ENCODE assay signal across 27 cellular contexts in genomic region chr2:70986499-70987189, GRCh38. TPM values are rescaled to one million over a fixed set of nuclear protein-coding genes. Genes with fewer than 3 reads are reported as not detected.
A peak's percentile ranks its signal among the peaks of the same experiment; 100 is the strongest.
DNase-seq lines count a peak whose midpoint lies in the region; ATAC-seq and TF ChIP-seq lines count a peak whose summit lies in the region.
"Had no signal": no experiment of that assay in that cellular context is flagged by ENCODE, and none has a peak within 500 bp of the region (broad histone marks: within the 10 kb centered on the region; RNA-seq: fewer than 3 reads in every experiment).

No MANE protein-coding gene starts in this region.

- no peak for ATAC-seq in left lobe of liver
- ATAC-seq: heart left ventricle, SK-N-SH treated with all-trans-retinoic acid at 6 μM for 48 hours, WTC11 had no signal

- H3K27ac Mint-ChIP-seq in activated T-cell treated with anti-CD3 and anti-CD28 coated beads, Interleukin-2, amount 50 U/mL, for 24 hours, result no peak overlapping the region
- no peak overlapping the region for H3K27ac Mint-ChIP-seq in activated CD4-positive, alpha-beta memory T cell treated with anti-CD3 and anti-CD28 coated beads for 36 hours
- H3K27ac Mint-ChIP-seq in type B pancreatic cell, result no peak overlapping the region
- H3K27ac Mint-ChIP-seq: progenitor cell of endocrine pancreas, WTC11 had no signal

- intact Hi-C loops in activated CD4-positive, alpha-beta memory T cell treated with anti-CD3 and anti-CD28 coated beads for 36 hours (cut with micrococcal nuclease), result loop anchor here (10.0 kb wide), 1 partner anchor 692 kb away; the partner anchor contains the start of gene SNRPG

- H3K27me3 ChIP-seq in BE2C (no peaks in the 10 kb centered on the region), MG63 (no peaks in the 10 kb centered on the region)
- H3K27me3 ChIP-seq: BLaER1 treated with 17β-estradiol and CSF1 and Interleukin-3, amounts not matched to agents 10 nM and 100 nM; heart left ventricle; tibial artery had no signal

- H3K36me3 Mint-ChIP-seq in activated T-cell treated with anti-CD3 and anti-CD28 coated beads, Interleukin-2, amount 50 U/mL, for 24 hours (ENCODE audit: low read depth), result peaks cover 83% of the 10 kb centered on the region
- H3K36me3 Mint-ChIP-seq in activated CD4-positive, alpha-beta memory T cell treated with anti-CD3 and anti-CD28 coated beads for 36 hours, result peaks cover 15% of the 10 kb centered on the region
- peaks cover 15% of the 10 kb centered on the region for H3K36me3 Mint-ChIP-seq in type B pancreatic cell

- no peaks in the 10 kb centered on the region for H3K9me3 Mint-ChIP-seq in activated T-cell treated with anti-CD3 and anti-CD28 coated beads, Interleukin-2, amount 50 U/mL, for 24 hours
- H3K9me3 Mint-ChIP-seq in activated CD4-positive, alpha-beta memory T cell treated with anti-CD3 and anti-CD28 coated beads for 36 hours, result no peaks in the 10 kb centered on the region
- no peaks in the 10 kb centered on the region for H3K9me3 Mint-ChIP-seq in type B pancreatic cell
- H3K9me3 Mint-ChIP-seq: WTC11 had no signal

- H3K4me3 Mint-ChIP-seq in activated T-cell treated with anti-CD3 and anti-CD28 coated beads, Interleukin-2, amount 50 U/mL, for 24 hours, result no peak overlapping the region
- H3K4me3 Mint-ChIP-seq in activated CD4-positive, alpha-beta memory T cell treated with anti-CD3 and anti-CD28 coated beads for 36 hours, result no peak overlapping the region
- no peak overlapping the region for H3K4me3 Mint-ChIP-seq in type B pancreatic cell
- H3K4me3 Mint-ChIP-seq: WTC11 had no signal

- H3K27me3 Mint-ChIP-seq in activated T-cell treated with anti-CD3 and anti-CD28 coated beads, Interleukin-2, amount 50 U/mL, for 24 hours, result no peaks in the 10 kb centered on the region
- no peaks in the 10 kb centered on the region for H3K27me3 Mint-ChIP-seq in activated CD4-positive, alpha-beta memory T cell treated with anti-CD3 and anti-CD28 coated beads for 36 hours
- no peaks in the 10 kb centered on the region for H3K27me3 Mint-ChIP-seq in type B pancreatic cell
- H3K27me3 Mint-ChIP-seq: progenitor cell of endocrine pancreas had no signal

- peak; percentile 19 for DNase-seq in activated T-cell treated with anti-CD3 and anti-CD28 coated beads, Interleukin-2, amount 50 U/mL, for 24 hours
- DNase-seq in activated T-cell treated with anti-CD3 and anti-CD28 coated beads for 4 hours, result no peak
- peak; percentile 4 for DNase-seq in activated CD4-positive, alpha-beta memory T cell treated with anti-CD3 and anti-CD28 coated beads for 36 hours
- peak; percentile 30 for DNase-seq in left lobe of liver (ENCODE audit: low spot score)
- DNase-seq in type B pancreatic cell (ENCODE audit: extremely low spot score, unreplicated experiment), result peak; percentile 31
- no peak for DNase-seq in BE2C
- no peak for DNase-seq in MG63
- DNase-seq in Kasumi-1 (lab: John Stamatoyannopoulos, UW), result no peak
- DNase-seq: activated gamma-delta T cell treated with Interleukin-2 at 50 U/mL for 16 hours, anterior cingulate cortex, caudate nucleus, dermis blood vessel endothelial cell, GM23248, KG1, midbrain, MV-4-11, NCI-H1694 treated with DMSO at 0.1 percent for 48 hours, NCI-H69, T-helper 9 cell had no signal

- CTCF ChIA-PET in activated CD4-positive, alpha-beta memory T cell treated with anti-CD3 and anti-CD28 coated beads for 36 hours (lab: Charles Lee), result interaction anchor here (1.3 to 4.8 kb wide), 4 partner anchors 9 to 39 kb away, joined by 6 to 53 read pairs (median 8); partner anchors contain the start of gene ANKRD53

- POLR2A ChIA-PET in activated CD4-positive, alpha-beta memory T cell treated with anti-CD3 and anti-CD28 coated beads for 36 hours (lab: Charles Lee), result interaction anchor here (1.7 kb wide), 1 partner anchor 74 kb away, joined by 3 read pairs; no protein-coding TSS in a partner anchor

- TF ChIP-seq CTCF in type B pancreatic cell (conservative IDR thresholded peaks at IDR 0.05), result no peak
- no peak for TF ChIP-seq CTCF in BE2C (IDR thresholded peaks at IDR 0.05; ENCODE audit: low read depth, low read length)

- H3K4me1 Mint-ChIP-seq in activated T-cell treated with anti-CD3 and anti-CD28 coated beads, Interleukin-2, amount 50 U/mL, for 24 hours (ENCODE audit: low read depth), result peaks cover 25% of the 10 kb centered on the region
- H3K4me1 Mint-ChIP-seq in activated CD4-positive, alpha-beta memory T cell treated with anti-CD3 and anti-CD28 coated beads for 36 hours (ENCODE audit: low read depth), result peaks cover 17% of the 10 kb centered on the region
- H3K4me1 Mint-ChIP-seq in type B pancreatic cell (ENCODE audit: unreplicated experiment), result peaks cover 2% of the 10 kb centered on the region

- H3K36me3 ChIP-seq in BE2C, result no peaks in the 10 kb centered on the region; the same call in 1 of the 2 replicates
- peaks cover 32% of the 10 kb centered on the region for H3K36me3 ChIP-seq in MG63

- no peaks in the 10 kb centered on the region for H3K4me1 ChIP-seq in BE2C

- H3K9me3 ChIP-seq in BE2C (no peaks in the 10 kb centered on the region), MG63 (no peaks in the 10 kb centered on the region)
- H3K9me3 ChIP-seq: BLaER1 treated with 17β-estradiol and CSF1 and Interleukin-3, amounts not matched to agents 10 nM and 100 nM; heart left ventricle; tibial artery had no signal

- no peak overlapping the region for H3K4me3 ChIP-seq in BE2C (ENCODE audit: low read depth, low read length)
- H3K4me3 ChIP-seq in MG63, result no peak overlapping the region
- H3K4me3 ChIP-seq: BLaER1 treated with 17β-estradiol and CSF1 and Interleukin-3, amounts not matched to agents 10 nM and 100 nM; GM23248; heart left ventricle; tibial artery had no signal

RNA-seq across cellular contexts. Expression of gene TEX261, which starts 8.0 kb away (rescaled TPM):
- total RNA-seq in activated CD4-positive, alpha-beta memory T cell treated with anti-CD3 and anti-CD28 coated beads for 36 hours, result 10 to 100 TPM; 29.0 to 29.9 TPM
- total RNA-seq in left lobe of liver (36.4 TPM), type B pancreatic cell (ENCODE audit: low replicate concordance) (46.1 and 50.0 TPM in 2 replicates)
- polyA plus RNA-seq in BE2C (2012; ENCODE audit: insufficient read depth, insufficient read length, low read depth), result 17.1 TPM
- total RNA-seq in MG63 (2014; rRNA removed; shearing (Covaris generic); ENCODE audit: low replicate concordance), result 39.8 and 78.4 TPM in 2 replicates

RNA-seq across cellular contexts. Expression of gene ANKRD53, which starts 8.2 kb away (rescaled TPM):
- total RNA-seq in activated CD4-positive, alpha-beta memory T cell treated with anti-CD3 and anti-CD28 coated beads for 36 hours, result not detected
- total RNA-seq in left lobe of liver (0.35 TPM), type B pancreatic cell (ENCODE audit: low replicate concordance) (0.55 and 0.72 TPM in 2 replicates)
- 1.6 TPM for polyA plus RNA-seq in BE2C (2012; ENCODE audit: insufficient read depth, insufficient read length, low read depth)
- not detected in 2 replicates for total RNA-seq in MG63 (2014; rRNA removed; shearing (Covaris generic); ENCODE audit: low replicate concordance)
- total RNA-seq: GM23248, RPMI7951 had no signal
- polyA plus RNA-seq: neural cell had no signal

RNA-seq across cellular contexts. Expression of gene ATP6V1B1, which starts 50.9 kb away (rescaled TPM):
- not detected for total RNA-seq in activated CD4-positive, alpha-beta memory T cell treated with anti-CD3 and anti-CD28 coated beads for 36 hours
- total RNA-seq in left lobe of liver (not detected), type B pancreatic cell (ENCODE audit: low replicate concordance) (6.3 and 8.6 TPM in 2 replicates)
- polyA plus RNA-seq in BE2C (2012; ENCODE audit: insufficient read depth, insufficient read length, low read depth), result not detected
- total RNA-seq in MG63 (2014; rRNA removed; shearing (Covaris generic); ENCODE audit: low replicate concordance), result not detected in 2 replicates
- total RNA-seq: dermis blood vessel endothelial cell, GM23248, progenitor cell of endocrine pancreas, WTC11 had no signal

Comparison
In these comparisons a context has a peak if more than half of its experiments do, and no peak if none do; other contexts are left out.
1. DNase-seq: peak in activated T-cell treated with anti-CD3 and anti-CD28 coated beads, Interleukin-2, amount 50 U/mL, for 24 hours (single experiment), activated CD4-positive, alpha-beta memory T cell treated with anti-CD3 and anti-CD28 coated beads for 36 hours (single experiment), left lobe of liver (single experiment) and type B pancreatic cell (single experiment); none in activated T-cell treated with anti-CD3 and anti-CD28 coated beads for 4 hours (single experiment), BE2C (single experiment), MG63 (single experiment) and Kasumi-1 (0 of 2).